ENCODE assay signal across 8 cellular contexts in the genomic region with DNA sequence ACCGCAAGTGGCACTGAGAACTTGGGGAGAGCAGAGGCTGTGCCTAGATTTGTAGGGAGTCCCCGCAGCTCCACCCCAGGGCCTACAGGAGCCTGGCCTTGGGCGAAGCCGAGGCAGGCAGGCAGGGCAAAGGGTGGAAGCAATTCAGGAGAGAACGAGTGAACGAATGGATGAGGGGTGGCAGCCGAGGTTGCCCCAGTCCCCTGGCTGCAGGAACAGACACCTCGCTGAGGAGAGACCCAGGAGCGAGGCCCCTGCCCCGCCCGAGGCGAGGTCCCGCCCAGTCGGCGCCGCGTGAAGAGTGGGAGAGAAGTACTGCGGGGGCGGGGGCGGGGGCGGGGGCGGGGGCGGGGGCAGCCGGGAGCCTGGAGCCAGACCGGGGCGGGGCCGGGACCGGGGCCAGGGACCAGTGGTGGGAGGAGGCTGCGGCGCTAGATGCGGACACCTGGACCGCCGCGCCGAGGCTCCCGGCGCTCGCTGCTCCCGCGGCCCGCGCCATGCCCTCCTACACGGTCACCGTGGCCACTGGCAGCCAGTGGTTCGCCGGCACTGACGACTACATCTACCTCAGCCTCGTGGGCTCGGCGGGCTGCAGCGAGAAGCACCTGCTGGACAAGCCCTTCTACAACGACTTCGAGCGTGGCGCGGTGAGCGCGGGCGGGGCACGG. TPM values are rescaled to one million over a fixed set of nuclear protein-coding genes. Genes with fewer than 3 reads are reported as not detected.
A peak's percentile ranks its signal among the peaks of the same experiment; 100 is the strongest.
DNase-seq lines count a peak whose midpoint lies in the region; ATAC-seq and TF ChIP-seq lines count a peak whose summit lies in the region.

A gene (plus strand): TSS at position 434 of the 668 bp plus-strand sequence. CDS start 64 bp downstream, at position 498.

- ATAC-seq in HG03571 (IDR thresholded peaks at IDR 0.05; ENCODE audit: unreplicated experiment) (peak; percentile 49), left lobe of liver (peak; percentile 89)

- H3K27ac ChIP-seq in RWPE1 (no peak within 1 kb of the TSS), breast epithelium (no peak within 1 kb of the TSS), stomach smooth muscle (ENCODE audit: low read length) (no peak within 1 kb of the TSS)

- CTCF ChIA-PET in RWPE1 (lab: Yijun Ruan, JAX) = no interaction called here

- H3K36me3 ChIP-seq in breast epithelium (no peaks in the 10 kb centered on the region), stomach smooth muscle (ENCODE audit: control insufficient read depth in 2 of 2, insufficient read depth in 2 of 2, low read length in 2 of 2) (no peaks in the 10 kb centered on the region)

- POLR2A ChIA-PET in RWPE1 (lab: Yijun Ruan, JAX; ENCODE audit: low non-redundant PET) = no interaction called here

- TF ChIP-seq CTCF in GM20000 (IDR thresholded peaks at IDR 0.05; ENCODE audit: extremely low read depth, missing control alignments) (no peak), RWPE1 (conservative IDR thresholded peaks at IDR 0.05; ENCODE audit: low read depth) (no peak), breast epithelium (IDR thresholded peaks at IDR 0.05) (no peak)

- H3K4me1 ChIP-seq in breast epithelium (peaks cover 0 to 7% of the 10 kb centered on the region in 2 donors), stomach smooth muscle (ENCODE audit: control insufficient read depth, insufficient read depth, low read length) (peaks cover 19% of the 10 kb centered on the region)

- TF ChIP-seq POLR2A in breast epithelium (IDR thresholded peaks at IDR 0.05) = no peak

- H3K4me3 ChIP-seq in breast epithelium (peak within 1 kb of the TSS; percentile 49 to 68 (median 53)), stomach smooth muscle (ENCODE audit: low read length in 2 of 2) (peak within 1 kb of the TSS; percentile 66 to 71)

- H3K9ac ChIP-seq in stomach smooth muscle (ENCODE audit: low read length in 2 of 2) = peak within 1 kb of the TSS in 1 of 2 donors; percentile 12

- DNase-seq in Daoy (ENCODE audit: low read depth) (peak; percentile 40), GM20000 (ENCODE audit: low spot score) (peak; percentile 86), RWPE1 (ENCODE audit: low spot score) (peak; percentile 17), breast epithelium (ENCODE audit: low spot score in 2 of 2) (peak in 1 of 2 donors; percentile 64), left lobe of liver (ENCODE audit: low spot score) (peak; percentile 69), SW 1271 (lab: John Stamatoyannopoulos, UW) (no peak)

- H3K27me3 ChIP-seq in breast epithelium = peaks cover 0 to 18% of the 10 kb centered on the region in 2 donors
- peaks cover 31 to 35% of the 10 kb centered on the region in 2 donors for H3K27me3 ChIP-seq in stomach smooth muscle (ENCODE audit: control insufficient read depth in 1 of 2, insufficient read depth in 2 of 2, low read length in 2 of 2)

- intact Hi-C loops in breast epithelium (cut with DNase I; ENCODE audit: low total_unique reads) = no loop called here

- H3K9me3 ChIP-seq in breast epithelium (no peaks in the 10 kb centered on the region), stomach smooth muscle (ENCODE audit: control insufficient read depth in 2 of 2, low read length in 2 of 2) (no peaks in the 10 kb centered on the region)

RNA-seq across cellular contexts. Expression of the gene that starts here (rescaled TPM):
- 0.06 TPM in 1 of 2 replicates, not detected in the other for total RNA-seq in Daoy (2014; rRNA removed; shearing (Covaris generic))
- total RNA-seq in breast epithelium (10 to 100 TPM; 33.4 to 67.5 (median 49.0) TPM), left lobe of liver (4.8 TPM)

Comparison
In these comparisons a context has a peak if more than half of its experiments do, and no peak if none do; other contexts are left out.
1. Peak in DNase-seq in Daoy; RNA of the gene not detected or under 1 TPM.
2. DNase-seq: peak in GM20000 (single experiment), RWPE1 (single experiment) and left lobe of liver (single experiment); none in SW 1271 (0 of 2).